2 cellular contexts compared by ENCODE assay signal in genomic region chr15:43214169-43214568, GRCh38.
A peak's percentile ranks its signal among the peaks of the same experiment; 100 is the strongest.
TF ChIP-seq lines count a peak whose summit lies in the region.

No MANE protein-coding gene starts in this region.

TF ChIP-seq in Ishikawa, 13 proteins besides CTCF, POLR2A, EP300 and RAD21:
- TF ChIP-seq CREB1 (IDR thresholded peaks at IDR 0.05; ENCODE audit: low read depth) (no peak), USF1 (IDR thresholded peaks at IDR 0.05) (peak; percentile 29; the same call in 1 of the 2 replicates)

TF ChIP-seq in K562, 482 proteins besides CTCF, POLR2A, EP300 and RAD21:
- no peak for TF ChIP-seq GTF2E2 (tag; IDR thresholded peaks at IDR 0.05)
- no peak for TF ChIP-seq C11orf30 (IDR thresholded peaks at IDR 0.05; ENCODE audit: low read depth)
- TF ChIP-seq PCBP2 (IDR thresholded peaks at IDR 0.05; ENCODE audit: low read depth, low read length, poor library complexity, severe bottlenecking) = no peak
- TF ChIP-seq SAP30 (IDR thresholded peaks at IDR 0.05; ENCODE audit: borderline replicate concordance, insufficient read depth, low read depth, low read length, poor library complexity, severe bottlenecking) = no peak
- no peak for TF ChIP-seq CEBPB (tag; IDR thresholded peaks at IDR 0.05)
- peak; percentile 63 for TF ChIP-seq USF2 (CRISPR knock-in tag; IDR thresholded peaks at IDR 0.05)
- no peak for TF ChIP-seq TFE3 (CRISPR knock-in tag; IDR thresholded peaks at IDR 0.05)
- peak; percentile 54 for TF ChIP-seq USF1 (CRISPR knock-in tag; IDR thresholded peaks at IDR 0.05)
- TF ChIP-seq RAD51 (IDR thresholded peaks at IDR 0.05; ENCODE audit: borderline replicate concordance, low read depth) = peak; percentile 62; the same call in 1 of the 2 replicates
- TF ChIP-seq HDAC8 (tag; IDR thresholded peaks at IDR 0.05) = no peak
